ENCODE assay signal across 28 cellular contexts in genomic region chr12:90327783-90328743, GRCh38.
"Had no signal": no experiment of that assay in that cellular context is flagged by ENCODE, and none has a peak within 500 bp of the region (broad histone marks: within the 10 kb centered on the region; RNA-seq: fewer than 3 reads in every experiment).

No MANE protein-coding gene starts in this region.

- H3K4me2 ChIP-seq: smooth muscle cell had no signal

- H3K36me3 ChIP-seq: breast epithelium, heart left ventricle, lower lobe of right lung, ovary, sigmoid colon, stomach, transverse colon had no signal

- H3K27me3 ChIP-seq: breast epithelium, heart left ventricle, ovary, sigmoid colon, stomach, testis, transverse colon had no signal

- DNase-seq: activated B cell treated with CpG ODN at 0.5 μM for 24 hours; activated CD8-positive, alpha-beta memory T cell treated with anti-CD3 and anti-CD28 coated beads, Interleukin-2, amount 10 ng/mL, durations not matched to agents 7 days and 5 days; activated CD8-positive, alpha-beta T cell treated with anti-CD3 and anti-CD28 coated beads, Interleukin-2, amount 10 ng/mL, durations not matched to agents 7 days and 5 days; activated T-cell treated with anti-CD3 and anti-CD28 coated beads, Interleukin-2, amount 50 U/mL, for 48 hours; effector CD8-positive, alpha-beta T cell; erythroblast; foreskin fibroblast; heart left ventricle; hypothalamus; immature natural killer cell; kidney; lower lobe of right lung; mesenchymal stem cell; ovary; retina; sigmoid colon; stimulated activated CD4-positive, alpha-beta T cell treated with anti-CD3 and anti-CD28 coated beads, Interleukin-1b, Interleukin-23, amount 100 ng/mL, for 48 hours; stimulated activated CD4-positive, alpha-beta T cell treated with anti-CD3 and anti-CD28 coated beads, Interleukin-4, amount 100 ng/mL, for 4 hours; stimulated activated CD8-positive, alpha-beta memory T cell treated with anti-CD3 and anti-CD28 coated beads, Interleukin-4, amount 100 ng/mL, for 48 hours; stomach; T-helper 2 cell; testis; transverse colon had no signal

- H3K4me1 ChIP-seq: breast epithelium, lower lobe of right lung, stomach, testis had no signal

- H3K9me3 ChIP-seq: breast epithelium, heart left ventricle, lower lobe of right lung, ovary, sigmoid colon, stomach, testis, transverse colon had no signal

- ATAC-seq: activated CD8-positive, alpha-beta memory T cell treated with anti-CD3 and anti-CD28 coated beads, Interleukin-2, amount 10 ng/mL, durations not matched to agents 7 days and 5 days; activated CD8-positive, alpha-beta T cell treated with anti-CD3 and anti-CD28 coated beads, Interleukin-2, amount 10 ng/mL, durations not matched to agents 7 days and 5 days; left lobe of liver; lower lobe of right lung; natural killer cell treated with Interleukin-12 subunit alpha and Interleukin-12 subunit beta and Interleukin-15 and Interleukin-18, amount 100 ng/mL, for 72 hours; stimulated activated memory B cell treated with anti-CD40 and anti-IgM and Interleukin-4, amounts not matched to agents 10 μg/mL and 1 μg/mL and 100 μg/mL, for 72 hours had no signal

- H3K4me3 ChIP-seq: breast epithelium, heart left ventricle, lower lobe of right lung, ovary, sigmoid colon, smooth muscle cell, stomach, testis, transverse colon had no signal

- H3K27ac ChIP-seq: breast epithelium, lower lobe of right lung, ovary, sigmoid colon, stomach, testis had no signal
